ENCODE assay signal across 11 cellular contexts in the genomic region with DNA sequence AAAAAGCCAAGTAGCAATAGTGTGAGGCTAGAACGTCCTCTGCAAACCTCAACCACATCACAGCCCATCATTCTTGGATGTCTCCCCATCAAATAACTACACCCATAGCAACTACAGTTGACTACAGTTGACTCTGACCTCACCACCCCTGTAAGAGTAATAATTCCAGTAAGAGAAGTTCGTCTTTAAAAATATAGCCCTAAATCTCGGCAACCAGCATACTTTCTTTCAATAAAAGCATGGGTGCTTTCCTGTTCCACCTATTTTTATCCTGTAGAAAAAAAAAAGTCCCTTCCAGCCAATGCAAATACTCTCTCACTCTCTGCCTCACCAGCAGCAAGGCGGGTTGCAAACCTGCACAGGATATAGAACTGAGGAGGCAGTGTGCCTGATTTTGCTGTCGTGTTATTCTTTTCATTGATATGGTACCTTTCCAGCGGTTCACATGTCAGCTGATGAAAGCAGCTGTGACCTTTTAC.
DNase-seq lines count a peak whose midpoint lies in the region; ATAC-seq and TF ChIP-seq lines count a peak whose summit lies in the region.
"Had no signal": no experiment of that assay in that cellular context is flagged by ENCODE, and none has a peak within 500 bp of the region (broad histone marks: within the 10 kb centered on the region; RNA-seq: fewer than 3 reads in every experiment).

No MANE protein-coding gene starts in this region.

- TF ChIP-seq POLR2A in GM18505 (IDR thresholded peaks at IDR 0.05; ENCODE audit: borderline replicate concordance, extremely low read depth, insufficient read depth, insufficient read length) (peak; percentile 43), body of pancreas (IDR thresholded peaks at IDR 0.05) (peak in 1 of 3 donors; percentile 47), gastroesophageal sphincter (IDR thresholded peaks at IDR 0.05) (no peak)

- H3K36me3 ChIP-seq in body of pancreas (replicated peaks in 1 of 2; ENCODE audit: insufficient read depth in 1 of 2, low read depth in 2 of 2) (no peaks in the 10 kb centered on the region), BE2C (no peaks in the 10 kb centered on the region), gastroesophageal sphincter (no peaks in the 10 kb centered on the region)
- H3K36me3 ChIP-seq: SJCRH30 had no signal

- peak; percentile 22 for ATAC-seq in GM18505 (IDR thresholded peaks at IDR 0.05; ENCODE audit: unreplicated experiment)
- peak; percentile 24 for ATAC-seq in GM21381 (IDR thresholded peaks at IDR 0.05; ENCODE audit: unreplicated experiment)
- ATAC-seq in HG03103 (IDR thresholded peaks at IDR 0.05; ENCODE audit: low read depth, unreplicated experiment) = peak; percentile 34
- ATAC-seq in body of pancreas = peak; percentile 74
- ATAC-seq in gastroesophageal sphincter = no peak

- H3K9me3 ChIP-seq in body of pancreas = no peaks in the 10 kb centered on the region
- no peaks in the 10 kb centered on the region for H3K9me3 ChIP-seq in BE2C
- no peaks in the 10 kb centered on the region for H3K9me3 ChIP-seq in gastroesophageal sphincter
- H3K9me3 ChIP-seq: SJCRH30 had no signal

- 21% methylated on average over 6 of the region's 6 CpGs for WGBS in body of pancreas, 2 donors
- WGBS in gastroesophageal sphincter (ENCODE audit: low coverage in 1 of 2), 2 donors = 44 to 45% methylated on average over 6 of the region's 6 CpGs

- intact Hi-C loops in body of pancreas (cut with DNase I) = no loop called here

- no peaks in the 10 kb centered on the region for H3K27me3 ChIP-seq in body of pancreas
- peaks cover 49% of the 10 kb centered on the region for H3K27me3 ChIP-seq in BE2C
- peaks cover 46% of the 10 kb centered on the region for H3K27me3 ChIP-seq in gastroesophageal sphincter

- peak overlapping the region; percentile 73 to 86 (median 77) for H3K27ac ChIP-seq in body of pancreas
- no peak overlapping the region for H3K27ac ChIP-seq in gastroesophageal sphincter
- H3K27ac ChIP-seq: SJCRH30 had no signal

- TF ChIP-seq CTCF in body of pancreas (IDR thresholded peaks at IDR 0.05) (no peak), BE2C (IDR thresholded peaks at IDR 0.05; ENCODE audit: low read depth, low read length) (no peak), gastroesophageal sphincter (IDR thresholded peaks at IDR 0.05) (no peak)

- H3K4me1 ChIP-seq in body of pancreas = peaks cover 74% of the 10 kb centered on the region
- no peaks in the 10 kb centered on the region for H3K4me1 ChIP-seq in BE2C
- H3K4me1 ChIP-seq in gastroesophageal sphincter = no peaks in the 10 kb centered on the region

- no peak for TF ChIP-seq EP300 in gastroesophageal sphincter (IDR thresholded peaks at IDR 0.05)

- H3K4me3 ChIP-seq in body of pancreas (no peak overlapping the region), BE2C (ENCODE audit: low read depth, low read length) (no peak overlapping the region), gastroesophageal sphincter (no peak overlapping the region)
- H3K4me3 ChIP-seq: SJCRH30 had no signal

- DNase-seq in body of pancreas = peak; percentile 52 to 74 (median 70)
- DNase-seq in BE2C = no peak
- DNase-seq in activated naive CD4-positive, alpha-beta T cell treated with anti-CD3 and anti-CD28 coated beads, Interleukin-2, amount 50 U/mL, for 16 hours = no peak
- DNase-seq in NCI-H345 (lab: John Stamatoyannopoulos, UW) = no peak
- DNase-seq: Calu3, GOT3, SJCRH30 had no signal

Comparison
In these comparisons a context has a peak if more than half of its experiments do, and no peak if none do; other contexts are left out.
1. DNase-seq: peak in body of pancreas (4 of 4); none in BE2C (single experiment), activated naive CD4-positive, alpha-beta T cell treated with anti-CD3 and anti-CD28 coated beads, Interleukin-2, amount 50 U/mL, for 16 hours (single experiment) and NCI-H345 (single experiment).
2. H3K27ac ChIP-seq: peak in body of pancreas (4 of 4); none in gastroesophageal sphincter (0 of 4).